Comparison of ENCODE assay signal across 25 cellular contexts in genomic region chr9:118283488-118283887, GRCh38.
"Had no signal": no experiment of that assay in that cellular context is flagged by ENCODE, and none has a peak within 500 bp of the region (broad histone marks: within the 10 kb centered on the region; RNA-seq: fewer than 3 reads in every experiment).

No MANE protein-coding gene starts in this region.

- FAIRE-seq: endometrium, islet of Langerhans, keratinocyte had no signal

- H3K9me3 ChIP-seq: colonic mucosa, esophagus squamous epithelium, gastrocnemius medialis, heart left ventricle, left lung, lower lobe of right lung, mucosa of descending colon had no signal

- H2AFZ ChIP-seq: hepatocyte had no signal

- H3K4me2 ChIP-seq: hepatocyte had no signal

- H3K4me1 ChIP-seq: colonic mucosa, esophagus squamous epithelium, gastrocnemius medialis, heart left ventricle, left lung, lower lobe of right lung had no signal

- H3K27ac ChIP-seq: colonic mucosa, epithelial cell of prostate, esophagus squamous epithelium, gastrocnemius medialis, heart left ventricle, hepatocyte, left lung, lower lobe of right lung had no signal

- H3K36me3 ChIP-seq: colonic mucosa, esophagus squamous epithelium, gastrocnemius medialis, heart left ventricle, left lung, lower lobe of right lung had no signal

- H3K27me3 ChIP-seq: colonic mucosa, esophagus squamous epithelium, gastrocnemius medialis, heart left ventricle, hepatocyte, left lung had no signal

- ATAC-seq: effector memory CD8-positive, alpha-beta T cell; esophagus mucosa; gastrocnemius medialis; heart left ventricle; left cardiac atrium; left lung; left ventricle myocardium superior; lower lobe of right lung; mucosa of descending colon had no signal

- H3K4me3 ChIP-seq: colonic mucosa, esophagus squamous epithelium, gastrocnemius medialis, heart left ventricle, hepatocyte, left lung, lower lobe of right lung, mucosa of descending colon had no signal

- DNase-seq: colonic mucosa; cortex of kidney; effector CD8-positive, alpha-beta T cell; effector memory CD8-positive, alpha-beta T cell; endodermal cell; erythroblast; esophagus squamous epithelium; foreskin fibroblast; foreskin melanocyte; gastrocnemius medialis; heart left ventricle; hypothalamus; left cardiac atrium; left lung; left ventricle myocardium superior; lower lobe of right lung; mesenchymal stem cell; mucosa of descending colon; naive B cell had no signal
